In the genomic region with DNA sequence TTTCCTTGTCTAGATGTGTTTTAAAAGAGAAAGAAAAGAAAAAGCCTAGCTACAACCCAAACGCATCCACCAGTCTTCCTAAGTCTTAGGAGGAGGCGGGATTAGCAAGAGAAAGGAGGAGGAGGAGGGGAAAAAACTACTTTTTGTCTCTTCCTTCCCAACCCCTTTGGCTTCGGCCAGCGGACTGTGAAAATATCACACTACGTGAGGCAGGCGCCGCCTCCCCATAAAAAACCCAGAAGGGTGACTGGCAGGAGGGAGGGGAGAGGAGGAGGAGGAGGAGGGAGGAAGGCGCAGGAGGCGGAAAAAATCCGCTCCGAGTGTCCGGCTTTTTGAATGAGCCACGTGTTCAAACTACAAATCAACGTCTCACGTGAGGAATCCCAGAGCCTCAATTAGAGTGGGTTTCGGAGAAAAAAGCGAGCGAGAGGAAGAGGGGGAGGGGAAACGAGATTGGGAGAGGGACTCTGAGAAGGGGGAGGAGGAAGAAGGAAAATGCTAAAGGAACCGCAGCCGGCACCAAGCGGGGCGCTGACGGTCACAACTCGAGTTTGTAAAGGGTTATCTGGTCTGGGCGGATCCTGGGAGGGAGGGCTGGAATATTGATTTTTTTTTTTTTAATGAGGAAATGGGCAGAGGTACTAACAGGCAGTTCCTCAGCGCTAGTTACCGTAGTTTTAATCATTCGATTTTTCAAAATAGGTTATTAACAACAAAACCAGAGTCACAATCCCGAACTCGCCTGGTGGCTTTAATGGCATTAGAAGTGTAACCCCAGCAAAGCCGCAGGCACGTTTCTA, we compare ENCODE assay signal across 8 cellular contexts. TPM values are rescaled to one million over a fixed set of nuclear protein-coding genes. Genes with fewer than 3 reads are reported as not detected.
DNase-seq lines count a peak whose midpoint lies in the region; ATAC-seq, FAIRE-seq and TF ChIP-seq lines count a peak whose summit lies in the region.

A gene (minus strand): TSS at position 202 of the 800 bp plus-strand sequence. CDS start 381 bp downstream, outside the sequence.

- peak in 1 of 2 experiments; percentile 69; a peak in 2 of 4 replicates for TF ChIP-seq POLR2A in HepG2 (IDR thresholded peaks at IDR 0.05; ENCODE audit: insufficient read depth in 1 of 2, low read depth in 2 of 2, low read length in 2 of 2)

- ATAC-seq in HepG2, result peak; percentile 0
- no peak for ATAC-seq in thoracic aorta (ENCODE audit: insufficient number of reproducible peaks, low FRiP score, low read depth)
- ATAC-seq in HG03135 (IDR thresholded peaks at IDR 0.05; ENCODE audit: unreplicated experiment), result no peak

- TF ChIP-seq CTCF in brain microvascular endothelial cell (IDR thresholded peaks at IDR 0.05; ENCODE audit: low read depth, low read length, missing control alignments), result no peak
- TF ChIP-seq CTCF in HepG2 (CRISPR knock-in tag; IDR thresholded peaks at IDR 0.05), result no peak
- TF ChIP-seq CTCF in thoracic aorta (IDR thresholded peaks at IDR 0.05), result no peak

- H3K27ac ChIP-seq in brain microvascular endothelial cell (peak within 1 kb of the TSS; percentile 79), HepG2 (ENCODE audit: extremely low read length, insufficient read depth, low read length) (peak within 1 kb of the TSS; percentile 96), thoracic aorta (no peak within 1 kb of the TSS)

- CTCF ChIA-PET in HepG2 (lab: Yijun Ruan, JAX; ENCODE audit: low intra/inter-chr PET ratio, low total read pairs), result no interaction called here

- peak; percentile 30 for DNase-seq in activated naive CD4-positive, alpha-beta T cell treated with Interleukin-2 at 50 U/mL for 16 hours
- no peak for DNase-seq in activated naive CD4-positive, alpha-beta T cell (lab: John Stamatoyannopoulos, UW)
- peak; percentile 95 for DNase-seq in Jurkat, Clone E6-1 (ENCODE audit: low read depth, low spot score)
- peak; percentile 96 for DNase-seq in RCC 7860 (ENCODE audit: low spot score)
- peak; percentile 95 for DNase-seq in brain microvascular endothelial cell
- DNase-seq in HepG2 (ENCODE audit: low spot score), result peak; percentile 91
- no peak for DNase-seq in thoracic aorta (ENCODE audit: low spot score)

- no peak for TF ChIP-seq RAD21 in HepG2 (CRISPR knock-in tag; IDR thresholded peaks at IDR 0.05)

- no peak within 1 kb of the TSS for H2AFZ ChIP-seq in HepG2 (ENCODE audit: low read length)

- intact Hi-C loops in HepG2 (cut with micrococcal nuclease; ENCODE audit: unreplicated experiment), result loop anchor here (5.0 to 10.0 kb wide), 2 partner anchors 286 to 458 kb away; a partner anchor contains a TSS

- WGBS in HepG2 (ENCODE audit: low lambda C conversion rate), result 1% methylated on average over 31 of the region's 33 CpGs

- BruUV-seq in HepG2 (replicated peaks; lab: Mats Ljungman, UMichigan), result no TSS peak

- H3K27me3 ChIP-seq in brain microvascular endothelial cell (replicated peaks) (no peaks in the 10 kb centered on the region), HepG2 (ENCODE audit: control insufficient read depth in 1 of 2, insufficient read depth in 2 of 2, low read length in 2 of 2) (no peaks in the 10 kb centered on the region; a peak in 1 of 5 replicates), thoracic aorta (replicated peaks; ENCODE audit: insufficient read depth) (peaks cover 66% of the 10 kb centered on the region)

- peaks cover 25% of the 10 kb centered on the region for H3K4me1 ChIP-seq in HepG2 (ENCODE audit: insufficient read depth, low read length)
- H3K4me1 ChIP-seq in thoracic aorta (ENCODE audit: control insufficient read depth in 1 of 2, low read depth in 2 of 2), result peaks cover 33 to 46% of the 10 kb centered on the region in 2 donors

- TF ChIP-seq EP300 in HepG2 (IDR thresholded peaks at IDR 0.05; ENCODE audit: low read depth in 2 of 2, low read length in 2 of 2) (peak in 1 of 2 experiments; percentile 15; a peak in 1 of 4 replicates), HepG2 (CRISPR knock-in tag; IDR thresholded peaks at IDR 0.05; ENCODE audit: borderline replicate concordance) (no peak)

- H3K4me2 ChIP-seq in HepG2 (ENCODE audit: low read depth, low read length), result peak within 1 kb of the TSS; percentile 94

- in situ Hi-C loops in brain microvascular endothelial cell (cut with HindIII; ENCODE audit: low pct_ligation_motif_present, low sequenced_read_pairs) (no loop called here), HepG2 (cut with HindIII; ENCODE audit: extremely low pct_ligation_motif_present, low pct_unique_long_range_greater_than_20kb) (no loop called here)

- H3K9ac ChIP-seq in HepG2 (ENCODE audit: insufficient read depth, low read depth, low read length), result peak within 1 kb of the TSS; percentile 94

- peaks cover 74% of the 10 kb centered on the region for H3K79me2 ChIP-seq in HepG2 (ENCODE audit: insufficient read depth, low read length)

- H3K36me3 ChIP-seq in brain microvascular endothelial cell (replicated peaks) (no peaks in the 10 kb centered on the region), HepG2 (replicated peaks in 1 of 2; ENCODE audit: control insufficient read depth in 1 of 2, insufficient read depth in 2 of 2, low read length in 2 of 2) (no peaks in the 10 kb centered on the region), thoracic aorta (no peaks in the 10 kb centered on the region)

- H4K20me1 ChIP-seq in HepG2 (ENCODE audit: insufficient read depth, low read length), result 0 out of 2 replicates have a peak, but pooled peaks cover 4% of the 10 kb centered on the region

- H3K4me3 ChIP-seq in Jurkat, Clone E6-1 (ENCODE audit: low read length), result peak within 1 kb of the TSS; percentile 75
- peak within 1 kb of the TSS; percentile 87 for H3K4me3 ChIP-seq in brain microvascular endothelial cell (ENCODE audit: low read depth, low read length)
- peak within 1 kb of the TSS; percentile 86 to 93 (median 91) for H3K4me3 ChIP-seq in HepG2 (replicated peaks in 1 of 3; ENCODE audit: insufficient read depth in 1 of 3, low read depth in 2 of 3, low read length in 3 of 3)
- H3K4me3 ChIP-seq in thoracic aorta, result peak within 1 kb of the TSS; percentile 61

- H3K9me3 ChIP-seq in HepG2 (ENCODE audit: low read length), result no peaks in the 10 kb centered on the region
- no peaks in the 10 kb centered on the region for H3K9me3 ChIP-seq in thoracic aorta

- FAIRE-seq in RCC 7860 (lab: Jason Lieb, UNC), result peak; percentile 96
- FAIRE-seq in HepG2 (lab: Jason Lieb, UNC), result peak; percentile 82

- POLR2A ChIA-PET in HepG2 (lab: Yijun Ruan, JAX), result interaction anchor here (0.6 to 1.1 kb wide), 4 partner anchors 61 to 176 kb away, joined by 3 to 4 read pairs (median 3); no protein-coding TSS in a partner anchor

TF ChIP-seq in HepG2, 621 proteins besides CTCF, POLR2A, EP300 and RAD21 (continues in another document):
- no peak for TF ChIP-seq ZNF720 (CRISPR knock-in tag; IDR thresholded peaks at IDR 0.05)
- TF ChIP-seq TEAD2 (CRISPR knock-in tag; IDR thresholded peaks at IDR 0.05), result no peak
- TF ChIP-seq ZFP36L2 (CRISPR knock-in tag; IDR thresholded peaks at IDR 0.05), result no peak
- TF ChIP-seq TSC22D2 (CRISPR knock-in tag; IDR thresholded peaks at IDR 0.05; ENCODE audit: borderline replicate concordance), result no peak
- TF ChIP-seq, protein P1, sequence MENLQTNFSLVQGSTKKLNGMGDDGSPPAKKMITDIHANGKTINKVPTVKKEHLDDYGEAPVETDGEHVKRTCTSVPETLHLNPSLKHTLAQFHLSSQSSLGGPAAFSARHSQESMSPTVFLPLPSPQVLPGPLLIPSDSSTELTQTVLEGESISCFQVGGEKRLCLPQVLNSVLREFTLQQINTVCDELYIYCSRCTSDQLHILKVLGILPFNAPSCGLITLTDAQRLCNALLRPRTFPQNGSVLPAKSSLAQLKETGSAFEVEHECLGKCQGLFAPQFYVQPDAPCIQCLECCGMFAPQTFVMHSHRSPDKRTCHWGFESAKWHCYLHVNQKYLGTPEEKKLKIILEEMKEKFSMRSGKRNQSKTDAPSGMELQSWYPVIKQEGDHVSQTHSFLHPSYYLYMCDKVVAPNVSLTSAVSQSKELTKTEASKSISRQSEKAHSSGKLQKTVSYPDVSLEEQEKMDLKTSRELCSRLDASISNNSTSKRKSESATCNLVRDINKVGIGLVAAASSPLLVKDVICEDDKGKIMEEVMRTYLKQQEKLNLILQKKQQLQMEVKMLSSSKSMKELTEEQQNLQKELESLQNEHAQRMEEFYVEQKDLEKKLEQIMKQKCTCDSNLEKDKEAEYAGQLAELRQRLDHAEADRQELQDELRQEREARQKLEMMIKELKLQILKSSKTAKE (CRISPR knock-in tag; IDR thresholded peaks at IDR 0.05; ENCODE audit: borderline replicate concordance), result 0 out of 2 replicates have a peak, but pooled peaks have one; percentile 19
- TF ChIP-seq CENPX (CRISPR knock-in tag; IDR thresholded peaks at IDR 0.05), result no peak
- no peak for TF ChIP-seq ZNF441 (CRISPR knock-in tag; IDR thresholded peaks at IDR 0.05; ENCODE audit: borderline replicate concordance)
- no peak for TF ChIP-seq FOSL1 (CRISPR knock-in tag; IDR thresholded peaks at IDR 0.05; ENCODE audit: borderline replicate concordance)
- peak; percentile 64 for TF ChIP-seq TAF1 (CRISPR knock-in tag; IDR thresholded peaks at IDR 0.05)
- TF ChIP-seq BRCA1 (CRISPR knock-in tag; IDR thresholded peaks at IDR 0.05), result no peak

RNA-seq across cellular contexts. Expression of the gene that starts here (rescaled TPM):
- 41.1 TPM for polyA plus RNA-seq in Jurkat, Clone E6-1 (2012; ENCODE audit: insufficient read depth, insufficient read length)
- total RNA-seq in HepG2 (2016; rRNA removed; fragmentation: Illumina TruSeq; extraction: Trizol), result 37.7 and 51.2 TPM in 2 replicates
- 71.8 and 87.5 TPM in 2 replicates for total RNA-seq in HepG2 (2016; cell fraction: cytosol; rRNA removed; fragmentation: Illumina TruSeq; extraction: Trizol; ENCODE audit: low read depth)
- 37.5 and 48.2 TPM in 2 replicates for total RNA-seq in HepG2 (2016; cell fraction: insoluble cytoplasmic fraction; rRNA removed; fragmentation: Illumina TruSeq; extraction: Trizol)
- 36.5 and 37.4 TPM in 2 replicates for total RNA-seq in HepG2 (2016; cell fraction: membrane; rRNA removed; fragmentation: Illumina TruSeq; extraction: Trizol)
- 54.6 and 65.1 TPM in 2 replicates for total RNA-seq in HepG2 (2016; cell fraction: nucleus; rRNA removed; fragmentation: Illumina TruSeq; extraction: Trizol)
- polyA plus RNA-seq in HepG2 (2011; rRNA removed), result 33.5 and 39.5 TPM in 2 replicates
- polyA plus RNA-seq in HepG2 (2011; cell fraction: cytosol; rRNA removed), result 28.4 and 31.3 TPM in 2 replicates
- 39.8 and 40.6 TPM in 2 replicates for polyA plus RNA-seq in HepG2 (2011; cell fraction: nucleus; rRNA removed)
- polyA plus RNA-seq in HepG2 (2012), result 30.9 and 39.1 TPM in 2 replicates
- polyA plus RNA-seq in HepG2 (2016; cell fraction: cytosol; fragmentation: Illumina TruSeq; extraction: Trizol; ENCODE audit: low read depth), result 4.7 and 5.5 TPM in 2 replicates
- 55.0 and 58.1 TPM in 2 replicates for polyA plus RNA-seq in HepG2 (2016; cell fraction: insoluble cytoplasmic fraction; fragmentation: Illumina TruSeq; extraction: Trizol; ENCODE audit: low read depth)
- polyA plus RNA-seq in HepG2 (2016; cell fraction: membrane; fragmentation: Illumina TruSeq; extraction: Trizol; ENCODE audit: low read depth), result 15.7 and 16.9 TPM in 2 replicates
- 65.0 and 67.9 TPM in 2 replicates for polyA plus RNA-seq in HepG2 (2016; cell fraction: nucleus; fragmentation: Illumina TruSeq; extraction: Trizol; ENCODE audit: insufficient read depth, low read depth)
- 53.1 and 80.7 TPM in 2 replicates for polyA minus RNA-seq in HepG2 (2011; rRNA and poly(A)+ RNA removed; ENCODE audit: low replicate concordance)
- polyA minus RNA-seq in HepG2 (2011; cell fraction: cytosol; rRNA and poly(A)+ RNA removed), result 52.8 and 73.7 TPM in 2 replicates
- polyA minus RNA-seq in HepG2 (2011; cell fraction: nucleus; rRNA and poly(A)+ RNA removed), result 108 and 117 TPM in 2 replicates
- total RNA-seq in thoracic aorta, result 1 to 10 TPM in 1 of 2 donors, under 1 TPM in 1; 0.27 to 8.1 TPM

Comparison
In these comparisons a context has a peak if more than half of its experiments do, and no peak if none do; other contexts are left out.
1. DNase-seq: peak in activated naive CD4-positive, alpha-beta T cell treated with Interleukin-2 at 50 U/mL for 16 hours (single experiment), Jurkat, Clone E6-1 (single experiment), RCC 7860 (single experiment), brain microvascular endothelial cell (single experiment) and HepG2 (single experiment); none in activated naive CD4-positive, alpha-beta T cell (0 of 4) and thoracic aorta (single experiment).
2. H3K27ac ChIP-seq: peak in brain microvascular endothelial cell (single experiment) and HepG2 (single experiment); none in thoracic aorta (0 of 2).
3. Peak in every context shown above with its lines, with median percentiles within 50 percentile points of each other: H3K4me3 ChIP-seq.